ENCODE assay signal across 12 cellular contexts in genomic region chr15:92889390-92890113, GRCh38. TPM values are rescaled to one million over a fixed set of nuclear protein-coding genes. Genes with fewer than 3 reads are reported as not detected.
DNase-seq lines count a peak whose midpoint lies in the region; ATAC-seq and TF ChIP-seq lines count a peak whose summit lies in the region.
"Had no signal": no experiment of that assay in that cellular context is flagged by ENCODE, and none has a peak within 500 bp of the region (broad histone marks: within the 10 kb centered on the region; RNA-seq: fewer than 3 reads in every experiment).

No MANE protein-coding gene starts in this region.

- H3K27ac Mint-ChIP-seq in Calu3 (ENCODE audit: unreplicated experiment): peak overlapping the region; percentile 13
- peak overlapping the region; percentile 71 for H3K27ac Mint-ChIP-seq in osteocyte (ENCODE audit: unreplicated experiment)

- no peak overlapping the region for H3K9ac ChIP-seq in mammary epithelial cell (ENCODE audit: insufficient read depth, low read length)

- dilution Hi-C loops in mammary epithelial cell (cut with HindIII; ENCODE audit: low sequenced_read_pairs): no loop called here

- H3K9me3 ChIP-seq in mammary epithelial cell (replicated peaks; ENCODE audit: insufficient read depth, low read length): no peaks in the 10 kb centered on the region
- H3K9me3 ChIP-seq: Caco-2 had no signal

- intact Hi-C loops in Calu3 (cut with micrococcal nuclease; ENCODE audit: unreplicated experiment): no loop called here
- intact Hi-C loops in mammary epithelial cell (cut with micrococcal nuclease): loop anchor here (10.0 kb wide), 1 partner anchor 675 kb away; no protein-coding TSS in a partner anchor

- H3K4me3 Mint-ChIP-seq in Calu3 (ENCODE audit: low read depth, unreplicated experiment) (no peak overlapping the region), osteocyte (ENCODE audit: unreplicated experiment) (peak overlapping the region; percentile 12)

- H3K4me2 ChIP-seq in mammary epithelial cell (ENCODE audit: insufficient read depth, low read depth, low read length): peak overlapping the region; percentile 38

- H3K9me3 Mint-ChIP-seq in Calu3 (ENCODE audit: low read depth, unreplicated experiment) (no peaks in the 10 kb centered on the region), osteocyte (ENCODE audit: unreplicated experiment) (no peaks in the 10 kb centered on the region)

- no peak for TF ChIP-seq CTCF in Calu3 (IDR thresholded peaks at IDR 0.05; ENCODE audit: unreplicated experiment)
- no peak for TF ChIP-seq CTCF in mammary epithelial cell (conservative IDR thresholded peaks at IDR 0.05 in 1 of 2, IDR thresholded peaks at IDR 0.05 in 1 of 2; ENCODE audit: extremely low read depth in 1 of 2, insufficient read depth in 1 of 2, low read depth in 1 of 2, low read length in 2 of 2)
- no peak for TF ChIP-seq CTCF in osteocyte (IDR thresholded peaks at IDR 0.05)

- CTCF ChIA-PET in Calu3 (lab: Charles Lee) (interaction anchor here (1.3 kb wide), 1 partner anchor 86 kb away, joined by 3 read pairs; no protein-coding TSS in a partner anchor), mammary epithelial cell (lab: Charles Lee; ENCODE audit: low non-redundant PET) (interaction anchor here (0.6 kb wide), 1 partner anchor 76 kb away, joined by 8 read pairs; no protein-coding TSS in a partner anchor)

- no peak overlapping the region for H3K4me3 ChIP-seq in mammary epithelial cell (replicated peaks in 1 of 3; ENCODE audit: insufficient read depth in 1 of 3, low read depth in 2 of 3, low read length in 3 of 3)

- in situ Hi-C loops in mammary epithelial cell (cut with MboI; ENCODE audit: low sequenced_read_pairs in 2 of 2): loop anchor here in 1 of 2 donors (5.0 kb wide), 1 partner anchor 77 kb away; no protein-coding TSS in a partner anchor

- no TSS peak for BruUV-seq in Calu3 (replicated peaks; lab: Mats Ljungman, UMichigan)
- no TSS peak for BruUV-seq in mammary epithelial cell (replicated peaks; lab: Mats Ljungman, UMichigan)

- H3K27ac ChIP-seq in mammary epithelial cell (ENCODE audit: insufficient read depth, low read depth, low read length): no peak overlapping the region

- H2AFZ ChIP-seq in mammary epithelial cell (ENCODE audit: low read depth, low read length): no peak overlapping the region

- peaks cover 94% of the 10 kb centered on the region for H3K36me3 Mint-ChIP-seq in Calu3 (ENCODE audit: insufficient read depth, unreplicated experiment)
- peaks cover 84% of the 10 kb centered on the region for H3K36me3 Mint-ChIP-seq in osteocyte (ENCODE audit: unreplicated experiment)

- peaks cover 99% of the 10 kb centered on the region for H3K79me2 ChIP-seq in mammary epithelial cell (ENCODE audit: insufficient read depth, low read length)

- no peaks in the 10 kb centered on the region for H3K4me1 ChIP-seq in mammary epithelial cell (ENCODE audit: insufficient read depth, low read length)

- no peaks in the 10 kb centered on the region for H3K27me3 ChIP-seq in mammary epithelial cell (ENCODE audit: insufficient read depth, low read length)

- ATAC-seq in HG02763 (IDR thresholded peaks at IDR 0.05; ENCODE audit: unreplicated experiment) (no peak), HG02981 (IDR thresholded peaks at IDR 0.05; ENCODE audit: unreplicated experiment) (no peak)

- H4K20me1 ChIP-seq in mammary epithelial cell (ENCODE audit: insufficient read depth, low read length): no peaks in the 10 kb centered on the region

- no peaks in the 10 kb centered on the region for H3K27me3 Mint-ChIP-seq in Calu3 (ENCODE audit: unreplicated experiment)
- H3K27me3 Mint-ChIP-seq in osteocyte (ENCODE audit: unreplicated experiment): no peaks in the 10 kb centered on the region

- no peak for DNase-seq in Calu3
- peak; percentile 16 for DNase-seq in NAMALWA (ENCODE audit: low spot score)
- DNase-seq in mammary epithelial cell: no peak
- no peak for DNase-seq in osteocyte (ENCODE audit: extremely low spot score, unreplicated experiment)
- DNase-seq in stimulated activated CD4-positive, alpha-beta T cell treated with anti-CD3 and anti-CD28 coated beads, Interleukin-15, amount 100 ng/mL, for 24 hours: no peak
- DNase-seq in NK-92 (lab: John Stamatoyannopoulos, UW; ENCODE audit: unreplicated experiment): no peak
- DNase-seq: activated gamma-delta T cell treated with Interleukin-2 at 50 U/mL for 16 hours; Caco-2; NCI-H146; stimulated activated naive CD4-positive, alpha-beta T cell treated with Interleukin-2 at 50 U/mL for 16 hours had no signal

- H3K4me1 Mint-ChIP-seq in Calu3 (ENCODE audit: low read depth, unreplicated experiment) (peaks cover 30% of the 10 kb centered on the region), osteocyte (ENCODE audit: unreplicated experiment) (peaks cover 52% of the 10 kb centered on the region)

- 75% methylated on average over 5 of the region's 5 CpGs for WGBS in mammary epithelial cell (ENCODE audit: low coverage, missing lambda C conversion rate)

- H3K36me3 ChIP-seq in mammary epithelial cell (ENCODE audit: insufficient read depth, low read length): peaks cover 48% of the 10 kb centered on the region

RNA-seq across cellular contexts. Expression of gene CHD2, which starts 10.6 kb away (rescaled TPM):
- total RNA-seq in Calu3 (2022) (127 and 140 TPM in 2 replicates), mammary epithelial cell (100 to 1,000 TPM in 1 of 2 donors, 10 to 100 TPM in 1; 65.0 to 103 TPM), osteocyte (89.9 and 102 TPM in 2 replicates)
- 16.9 TPM for polyA plus RNA-seq in mammary epithelial cell
- 67.0 TPM for polyA minus RNA-seq in mammary epithelial cell
